ENCODE assay signal across 21 cellular contexts in genomic region chr3:73510298-73510697, GRCh38.
DNase-seq lines count a peak whose midpoint lies in the region; ATAC-seq and TF ChIP-seq lines count a peak whose summit lies in the region.
"Had no signal": no experiment of that assay in that cellular context is flagged by ENCODE, and none has a peak within 500 bp of the region (broad histone marks: within the 10 kb centered on the region; RNA-seq: fewer than 3 reads in every experiment).

No MANE protein-coding gene starts in this region.

- peak overlapping the region; percentile 33; the same call in 1 of the 3 replicates for H2BK15ac ChIP-seq in IMR-90 (ENCODE audit: low read depth, low read length)

- no CpG with 5 or more reads among the region's 5 CpGs for WGBS in IMR-90 (ENCODE audit: extremely low coverage in 2 of 2, insufficient read length in 1 of 2), 2 experiments

- CTCF ChIA-PET in IMR-90 (lab: Yijun Ruan, JAX) = interaction anchor here (0.6 to 1.5 kb wide), 3 partner anchors 74 to 258 kb away, joined by 3 to 6 read pairs (median 4); no protein-coding TSS in a partner anchor

- H2AK9ac ChIP-seq in IMR-90 (replicated peaks; ENCODE audit: low read depth, low read length, poor library complexity) = no peak overlapping the region

- peaks cover 10% of the 10 kb centered on the region for H3K9me1 ChIP-seq in IMR-90 (ENCODE audit: insufficient read depth, low read length)

- no peak for TF ChIP-seq RAD21 in IMR-90 (IDR thresholded peaks at IDR 0.05; ENCODE audit: low read length)

- H3K36me3 Mint-ChIP-seq in brain = peaks cover under 1% of the 10 kb centered on the region
- H3K36me3 Mint-ChIP-seq: activated naive CD4-positive, alpha-beta T cell treated with anti-CD3 and anti-CD28 coated beads, Interleukin-2, amount 10 ng/mL, durations not matched to agents 7 days and 5 days; natural killer cell treated with Interleukin-12 subunit alpha and Interleukin-12 subunit beta and Interleukin-15 and Interleukin-18, amount 100 ng/mL, for 72 hours had no signal

- intact Hi-C loops in IMR-90 (cut with micrococcal nuclease) = loop anchor here (5.0 kb wide), 2 partner anchors 37 to 92 kb away; no protein-coding TSS in a partner anchor

- H3K4me1 ChIP-seq in IMR-90 (ENCODE audit: control insufficient read depth, insufficient read depth, low read length) = peaks cover 31% of the 10 kb centered on the region
- H3K4me1 ChIP-seq in mucosa of rectum (ENCODE audit: control insufficient read depth in 2 of 2, insufficient read depth in 2 of 2, low read length in 2 of 2) = peaks cover 35 to 37% of the 10 kb centered on the region in 2 donors
- H3K4me1 ChIP-seq in stomach smooth muscle (ENCODE audit: control insufficient read depth, insufficient read depth, low read length) = peaks cover 66% of the 10 kb centered on the region

- H2BK5ac ChIP-seq in IMR-90 (ENCODE audit: low read depth, low read length, poor library complexity, severe bottlenecking) = peak overlapping the region; percentile 17

- peak overlapping the region; percentile 20 to 25 for H4K8ac ChIP-seq in IMR-90 (ENCODE audit: low read depth in 2 of 2, low read length in 2 of 2)

- H4K91ac ChIP-seq in IMR-90 (ENCODE audit: insufficient read depth, low read depth, low read length) = peak overlapping the region; percentile 57

- POLR2A ChIA-PET in IMR-90 (lab: Charles Lee; ENCODE audit: unreplicated experiment) = interaction anchor here (0.6 kb wide), 1 partner anchor 132 kb away, joined by 3 read pairs; no protein-coding TSS in a partner anchor

- H2BK20ac ChIP-seq in IMR-90 (ENCODE audit: low read depth, low read length) = peak overlapping the region; percentile 22

- H3K9me3 ChIP-seq in IMR-90 (ENCODE audit: control insufficient read depth, insufficient read depth, low read length) (no peaks in the 10 kb centered on the region), mucosa of rectum (ENCODE audit: control insufficient read depth in 2 of 2, low read length in 2 of 2) (no peaks in the 10 kb centered on the region), stomach smooth muscle (ENCODE audit: control insufficient read depth in 2 of 2, low read length in 2 of 2) (no peaks in the 10 kb centered on the region)
- H3K9me3 ChIP-seq: HAP-1 had no signal

- in situ Hi-C loops in IMR-90 (cut with MboI; ENCODE audit: low sequenced_read_pairs) = loop anchor here (10.0 to 25.0 kb wide), 2 partner anchors 102 to 275 kb away; partner anchors contain the start of gene PDZRN3

- peak overlapping the region; percentile 12 for H3K4ac ChIP-seq in IMR-90 (ENCODE audit: low read depth, low read length)

- no peak for TF ChIP-seq POLR2A in IMR-90 (IDR thresholded peaks at IDR 0.05; ENCODE audit: low read depth, low read length)

- H4K20me1 ChIP-seq in IMR-90 (ENCODE audit: insufficient read depth, low read length) = no peaks in the 10 kb centered on the region

- H2BK120ac ChIP-seq in IMR-90 (ENCODE audit: low read depth, low read length) = peak overlapping the region; percentile 48

- H3K27ac ChIP-seq in IMR-90 (ENCODE audit: insufficient read depth, low read length) (peak overlapping the region; percentile 95; the same call in 1 of the 2 replicates), mucosa of rectum (ENCODE audit: low read depth in 2 of 2, low read length in 2 of 2) (peak overlapping the region; percentile 5 to 28), stomach smooth muscle (ENCODE audit: low read length) (peak overlapping the region; percentile 97)

- H3K4me3 Mint-ChIP-seq in brain = peak overlapping the region in 4 of 5 experiments; percentile 1 to 37 (median 12)
- H3K4me3 Mint-ChIP-seq: activated CD8-positive, alpha-beta T cell treated with anti-CD3 and anti-CD28 coated beads, Interleukin-2, amount 10 ng/mL, durations not matched to agents 7 days and 5 days; activated naive CD4-positive, alpha-beta T cell treated with anti-CD3 and anti-CD28 coated beads, Interleukin-2, amount 10 ng/mL, durations not matched to agents 7 days and 5 days; activated T-cell treated with anti-CD3 and anti-CD28 coated beads, Interleukin-2, amount 50 U/mL, for 24 hours; effector memory CD8-positive, alpha-beta T cell; natural killer cell treated with Interleukin-12 subunit alpha and Interleukin-12 subunit beta and Interleukin-15 and Interleukin-18, amount 100 ng/mL, for 72 hours; stimulated activated naive CD8-positive, alpha-beta T cell treated with anti-CD3 and anti-CD28 coated beads, Interleukin-15, Interleukin-2, amounts not matched to agents 100 ng/mL and 50 ng/mL, for 24 hours had no signal

- TF ChIP-seq CTCF in IMR-90 (conservative IDR thresholded peaks at IDR 0.05; ENCODE audit: low read depth, low read length) (no peak), brain (conservative IDR thresholded peaks at IDR 0.05) (no peak)

- BruUV-seq in IMR-90 (replicated peaks; lab: Mats Ljungman, UMichigan) = no TSS peak

- H3K9me3 Mint-ChIP-seq in brain = no peaks in the 10 kb centered on the region
- H3K9me3 Mint-ChIP-seq: activated naive CD4-positive, alpha-beta T cell treated with anti-CD3 and anti-CD28 coated beads, Interleukin-2, amount 10 ng/mL, durations not matched to agents 7 days and 5 days; activated T-cell treated with anti-CD3 and anti-CD28 coated beads, Interleukin-2, amount 50 U/mL, for 24 hours; effector memory CD8-positive, alpha-beta T cell; natural killer cell treated with Interleukin-12 subunit alpha and Interleukin-12 subunit beta and Interleukin-15 and Interleukin-18, amount 100 ng/mL, for 72 hours; stimulated activated naive CD8-positive, alpha-beta T cell treated with anti-CD3 and anti-CD28 coated beads, Interleukin-15, Interleukin-2, amounts not matched to agents 100 ng/mL and 50 ng/mL, for 24 hours had no signal

- H3K4me3 ChIP-seq in IMR-90 (ENCODE audit: insufficient read depth, low read depth, low read length) = no peak overlapping the region
- no peak overlapping the region for H3K4me3 ChIP-seq in mucosa of rectum (ENCODE audit: low read length in 2 of 2)
- no peak overlapping the region for H3K4me3 ChIP-seq in stomach smooth muscle (ENCODE audit: low read length in 2 of 2)
- H3K4me3 ChIP-seq: HAP-1 had no signal

- DNase-seq in IMR-90 (no peak), NCI-H1930 (lab: John Stamatoyannopoulos, UW) (no peak), dedifferentiated amniotic fluid mesenchymal stem cell (ENCODE audit: extremely low spot score) (no peak), NCI-H2196 treated with DMSO at 0.1 percent for 48 hours (lab: John Stamatoyannopoulos, UW; ENCODE audit: unreplicated experiment) (no peak)
- DNase-seq: activated CD8-positive, alpha-beta T cell treated with anti-CD3 and anti-CD28 coated beads, Interleukin-2, amount 10 ng/mL, durations not matched to agents 7 days and 5 days; activated naive CD4-positive, alpha-beta T cell treated with anti-CD3 and anti-CD28 coated beads, Interleukin-2, amount 10 ng/mL, durations not matched to agents 7 days and 5 days; activated T-cell treated with anti-CD3 and anti-CD28 coated beads, Interleukin-2, amount 50 U/mL, for 24 hours; DND-41; effector memory CD8-positive, alpha-beta T cell; NCI-H1105; stimulated activated CD4-positive, alpha-beta T cell treated with anti-CD3 and anti-CD28 coated beads, Interleukin-4, amount 100 ng/mL, for 24 hours; T-helper 9 cell had no signal

- peak overlapping the region; percentile 66 for H3K23ac ChIP-seq in IMR-90 (ENCODE audit: low read depth, low read length)

- H4K5ac ChIP-seq in IMR-90 (ENCODE audit: low read depth, low read length) = peak overlapping the region; percentile 69

- H3K14ac ChIP-seq in IMR-90 (replicated peaks; ENCODE audit: low read depth, low read length) = peak overlapping the region; percentile 8

- peaks cover 5 to 33% of the 10 kb centered on the region in 2 experiments; a peak in 3 of 4 replicates for H3K79me1 ChIP-seq in IMR-90 (ENCODE audit: low read depth in 1 of 2, low read length in 2 of 2)

- no peaks in the 10 kb centered on the region for H3K36me3 ChIP-seq in IMR-90 (ENCODE audit: control insufficient read depth, insufficient read depth, low read length)
- no peaks in the 10 kb centered on the region for H3K36me3 ChIP-seq in mucosa of rectum (ENCODE audit: control insufficient read depth in 2 of 2, insufficient read depth in 2 of 2, low read length in 2 of 2)
- H3K36me3 ChIP-seq in stomach smooth muscle (ENCODE audit: control insufficient read depth in 2 of 2, insufficient read depth in 2 of 2, low read length in 2 of 2) = no peaks in the 10 kb centered on the region
- H3K36me3 ChIP-seq: HAP-1 had no signal

- peak overlapping the region; percentile 12 for H3K56ac ChIP-seq in IMR-90 (ENCODE audit: extremely low read depth, insufficient read depth, low read length)

- no peak overlapping the region for H2AFZ ChIP-seq in IMR-90 (replicated peaks; ENCODE audit: low read length, poor library complexity)

- H3K27me3 ChIP-seq in IMR-90 (ENCODE audit: control insufficient read depth, insufficient read depth, low read length) (no peaks in the 10 kb centered on the region), mucosa of rectum (ENCODE audit: control insufficient read depth in 2 of 2, insufficient read depth in 2 of 2, low read length in 2 of 2) (no peaks in the 10 kb centered on the region), stomach smooth muscle (ENCODE audit: control insufficient read depth in 1 of 2, insufficient read depth in 2 of 2, low read length in 2 of 2) (no peaks in the 10 kb centered on the region)

- peak overlapping the region; percentile 20; the same call in 1 of the 2 replicates for H3K4me2 ChIP-seq in IMR-90 (ENCODE audit: low read depth, low read length)

- peak overlapping the region; percentile 48; the same call in 1 of the 2 replicates for H3K9ac ChIP-seq in IMR-90 (ENCODE audit: low read depth, low read length)
- no peak overlapping the region for H3K9ac ChIP-seq in mucosa of rectum (ENCODE audit: low read depth in 1 of 2, low read length in 2 of 2)
- H3K9ac ChIP-seq in stomach smooth muscle (ENCODE audit: low read length in 2 of 2) = peak overlapping the region in 1 of 2 donors; percentile 17

- dilution Hi-C loops in IMR-90 (cut with HindIII; ENCODE audit: low sequenced_read_pairs, unreplicated experiment) = loop anchor here (25.0 kb wide), 1 partner anchor 102 kb away; the partner anchor contains the start of gene PDZRN3

- H3K27ac Mint-ChIP-seq in brain = peak overlapping the region in 4 of 5 experiments; percentile 16 to 81 (median 65)
- H3K27ac Mint-ChIP-seq: activated CD8-positive, alpha-beta T cell treated with anti-CD3 and anti-CD28 coated beads, Interleukin-2, amount 10 ng/mL, durations not matched to agents 7 days and 5 days; activated naive CD4-positive, alpha-beta T cell treated with anti-CD3 and anti-CD28 coated beads, Interleukin-2, amount 10 ng/mL, durations not matched to agents 7 days and 5 days; activated T-cell treated with anti-CD3 and anti-CD28 coated beads, Interleukin-2, amount 50 U/mL, for 24 hours; effector memory CD8-positive, alpha-beta T cell; natural killer cell treated with Interleukin-12 subunit alpha and Interleukin-12 subunit beta and Interleukin-15 and Interleukin-18, amount 100 ng/mL, for 72 hours; stimulated activated naive CD8-positive, alpha-beta T cell treated with anti-CD3 and anti-CD28 coated beads, Interleukin-15, Interleukin-2, amounts not matched to agents 100 ng/mL and 50 ng/mL, for 24 hours had no signal

- ATAC-seq in IMR-90 (ENCODE audit: low read depth) (no peak), HG03432 (IDR thresholded peaks at IDR 0.05; ENCODE audit: unreplicated experiment) (no peak)
- ATAC-seq: activated CD4-positive, CD25-positive, alpha-beta regulatory T cell treated with anti-CD3 and anti-CD28 coated beads, Interleukin-2, amount 50 U/mL, for 24 hours; activated CD8-positive, alpha-beta T cell treated with anti-CD3 and anti-CD28 coated beads, Interleukin-2, amount 10 ng/mL, durations not matched to agents 7 days and 5 days; effector memory CD8-positive, alpha-beta T cell; natural killer cell treated with Interleukin-12 subunit alpha and Interleukin-12 subunit beta and Interleukin-15 and Interleukin-18, amount 100 ng/mL, for 72 hours; SK-N-SH treated with all-trans-retinoic acid at 6 μM for 48 hours had no signal

- peak overlapping the region; percentile 11 for H2AK5ac ChIP-seq in IMR-90 (ENCODE audit: low read depth, low read length)

- H3K4me1 Mint-ChIP-seq in brain = peaks cover 90% of the 10 kb centered on the region
- H3K4me1 Mint-ChIP-seq: activated naive CD4-positive, alpha-beta T cell treated with anti-CD3 and anti-CD28 coated beads, Interleukin-2, amount 10 ng/mL, durations not matched to agents 7 days and 5 days had no signal

- peak overlapping the region; percentile 88 for H3K18ac ChIP-seq in IMR-90 (ENCODE audit: low read depth, low read length)

- H3K27me3 Mint-ChIP-seq in brain = peaks cover 8% of the 10 kb centered on the region
- H3K27me3 Mint-ChIP-seq: activated naive CD4-positive, alpha-beta T cell treated with anti-CD3 and anti-CD28 coated beads, Interleukin-2, amount 10 ng/mL, durations not matched to agents 7 days and 5 days; effector memory CD8-positive, alpha-beta T cell; natural killer cell treated with Interleukin-12 subunit alpha and Interleukin-12 subunit beta and Interleukin-15 and Interleukin-18, amount 100 ng/mL, for 72 hours; stimulated activated naive CD8-positive, alpha-beta T cell treated with anti-CD3 and anti-CD28 coated beads, Interleukin-15, Interleukin-2, amounts not matched to agents 100 ng/mL and 50 ng/mL, for 24 hours had no signal

Comparison
In these comparisons a context has a peak if more than half of its experiments do, and no peak if none do; other contexts are left out.
1. H3K27ac ChIP-seq: peak in every context shown above with its lines; median percentile 97 in stomach smooth muscle; 95 in IMR-90; 16 in mucosa of rectum.